Comparison of ENCODE assay signal across 38 cellular contexts in the genomic region with DNA sequence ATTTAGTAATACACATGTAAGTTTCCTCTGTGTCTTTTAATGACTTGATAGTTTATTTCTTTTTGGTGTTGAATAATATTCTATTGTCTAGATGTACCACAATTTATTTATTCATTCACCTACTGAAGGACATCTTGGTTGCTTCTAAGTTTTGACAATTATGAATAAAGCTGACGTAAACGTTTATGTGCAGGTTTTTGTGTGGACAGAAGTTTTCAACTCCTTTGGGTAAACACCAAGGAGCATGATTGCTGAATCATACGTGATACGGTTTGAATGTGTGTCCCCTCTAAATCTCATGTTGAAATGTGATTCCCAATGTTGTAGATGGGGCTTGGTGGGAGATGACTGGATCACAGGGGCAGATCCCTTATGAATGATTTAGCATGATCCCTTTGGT. TPM values are rescaled to one million over a fixed set of nuclear protein-coding genes. Genes with fewer than 3 reads are reported as not detected.
"Had no signal": no experiment of that assay in that cellular context is flagged by ENCODE, and none has a peak within 500 bp of the region (broad histone marks: within the 10 kb centered on the region; RNA-seq: fewer than 3 reads in every experiment).

No MANE protein-coding gene starts in this region.

- H3K4me3 ChIP-seq: MG63 had no signal

- H3K36me3 ChIP-seq: MG63 had no signal

- DNase-seq: Karpas-422, Kasumi-1, MG63, MM.1S, MV-4-11, NCI-H1048, NCI-H1092, NCI-H1092 treated with DMSO at 0.1 percent for 48 hours, NCI-H1105, NCI-H1105 treated with DMSO at 0.1 percent for 48 hours, NCI-H1417, NCI-H1417 treated with DMSO at 0.1 percent for 48 hours, NCI-H1436, NCI-H1436 treated with DMSO at 0.1 percent for 48 hours, NCI-H146, NCI-H1694, NCI-H1694 treated with DMSO at 0.1 percent for 48 hours, NCI-H187, NCI-H187 treated with DMSO at 0.1 percent for 48 hours, NCI-H1930, NCI-H2029, NCI-H2029 treated with DMSO at 0.1 percent for 48 hours, NCI-H2081, NCI-H2081 treated with DMSO at 0.1 percent for 48 hours, NCI-H2107, NCI-H2171, NCI-H2171 treated with DMSO at 0.1 percent for 48 hours, NCI-H2227 treated with DMSO at 0.1 percent for 48 hours, NCI-H226, NCI-H345, NCI-H446, NCI-H446 treated with DMSO at 0.1 percent for 48 hours, NCI-H510A, NCI-H510A treated with DMSO at 0.1 percent for 48 hours, NCI-H524, NCI-H524 treated with DMSO at 0.1 percent for 48 hours had no signal

- H3K9me3 ChIP-seq: MG63 had no signal

RNA-seq across cellular contexts. Expression of a gene that starts 21.5 kb away (rescaled TPM):
- total RNA-seq: M059J, NCI-H460 had no signal
